ENCODE assay signal across 1 cellular context in genomic region chr12:55743967-55744931, GRCh38.
TF ChIP-seq lines count a peak whose summit lies in the region.

No MANE protein-coding gene starts in this region.

TF ChIP-seq in HEK293, 187 proteins besides CTCF, POLR2A, EP300 and RAD21 (continued from another document and continues in another):
- TF ChIP-seq PRDM6 (tag by site-specific recombination; IDR thresholded peaks at IDR 0.05) (no peak), ZSCAN18 (tag by site-specific recombination; IDR thresholded peaks at IDR 0.05) (no peak), ZNF404 (tag by site-specific recombination; IDR thresholded peaks at IDR 0.05) (no peak), ZFP37 (tag by site-specific recombination; IDR thresholded peaks at IDR 0.05) (no peak), ZBTB1 (tag by site-specific recombination; IDR thresholded peaks at IDR 0.05) (no peak), ZNF707 (tag by site-specific recombination; IDR thresholded peaks at IDR 0.05) (no peak), ZNF26 (tag by site-specific recombination; IDR thresholded peaks at IDR 0.05) (no peak), PRDM4 (tag by site-specific recombination; IDR thresholded peaks at IDR 0.05) (no peak), ZNF837 (tag by site-specific recombination; IDR thresholded peaks at IDR 0.05) (no peak), SCRT2 (tag by site-specific recombination; IDR thresholded peaks at IDR 0.05) (no peak), TSHZ1 (tag by site-specific recombination; IDR thresholded peaks at IDR 0.05; ENCODE audit: borderline replicate concordance) (no peak), HIC1 (tag by site-specific recombination; IDR thresholded peaks at IDR 0.05) (no peak), OVOL3 (tag by site-specific recombination; IDR thresholded peaks at IDR 0.05) (no peak), ZNF354C (tag by site-specific recombination; IDR thresholded peaks at IDR 0.05; ENCODE audit: borderline replicate concordance, low read depth) (no peak), ZNF530 (tag by site-specific recombination; IDR thresholded peaks at IDR 0.05; ENCODE audit: low read depth) (no peak), ZBTB21 (tag by site-specific recombination; IDR thresholded peaks at IDR 0.05) (no peak), PRDM1 (tag by site-specific recombination; IDR thresholded peaks at IDR 0.05) (no peak), AEBP2 (tag by site-specific recombination; IDR thresholded peaks at IDR 0.05; ENCODE audit: borderline replicate concordance) (no peak), SP3 (tag by site-specific recombination; IDR thresholded peaks at IDR 0.05) (0 out of 2 replicates have a peak, but pooled peaks have one; percentile 6), ZNF677 (tag by site-specific recombination; IDR thresholded peaks at IDR 0.05) (no peak), ZXDB (tag by site-specific recombination; IDR thresholded peaks at IDR 0.05) (0 out of 2 replicates have a peak, but pooled peaks have one; percentile 32), ZNF248 (tag by site-specific recombination; IDR thresholded peaks at IDR 0.05) (no peak), WT1 (tag by site-specific recombination; IDR thresholded peaks at IDR 0.05) (peak; percentile 64; the same call in 1 of the 2 replicates), SP7 (tag by site-specific recombination; IDR thresholded peaks at IDR 0.05) (0 out of 2 replicates have a peak, but pooled peaks have one; percentile 19), ZNF114 (tag by site-specific recombination; IDR thresholded peaks at IDR 0.05) (no peak), TCF7L2 (IDR thresholded peaks at IDR 0.05; ENCODE audit: borderline replicate concordance, low read depth, low read length) (no peak), ZNF211 (tag by site-specific recombination; IDR thresholded peaks at IDR 0.05; ENCODE audit: low read depth) (no peak), ZNF112 (tag by site-specific recombination; IDR thresholded peaks at IDR 0.05) (no peak), ZNF266 (tag by site-specific recombination; IDR thresholded peaks at IDR 0.05; ENCODE audit: low read depth) (no peak), ZNF274 (IDR thresholded peaks at IDR 0.05; ENCODE audit: low read length) (no peak), ZNF274 (tag by site-specific recombination; IDR thresholded peaks at IDR 0.05; ENCODE audit: borderline replicate concordance) (no peak), PRDM2 (tag by site-specific recombination; IDR thresholded peaks at IDR 0.05; ENCODE audit: borderline replicate concordance) (no peak), ZBTB26 (tag by site-specific recombination; optimal IDR thresholded peaks at IDR 0.05) (no peak), ZNF426 (tag by site-specific recombination; IDR thresholded peaks at IDR 0.05) (no peak)
